Comparison of ENCODE assay signal across 8 cellular contexts in the genomic region with DNA sequence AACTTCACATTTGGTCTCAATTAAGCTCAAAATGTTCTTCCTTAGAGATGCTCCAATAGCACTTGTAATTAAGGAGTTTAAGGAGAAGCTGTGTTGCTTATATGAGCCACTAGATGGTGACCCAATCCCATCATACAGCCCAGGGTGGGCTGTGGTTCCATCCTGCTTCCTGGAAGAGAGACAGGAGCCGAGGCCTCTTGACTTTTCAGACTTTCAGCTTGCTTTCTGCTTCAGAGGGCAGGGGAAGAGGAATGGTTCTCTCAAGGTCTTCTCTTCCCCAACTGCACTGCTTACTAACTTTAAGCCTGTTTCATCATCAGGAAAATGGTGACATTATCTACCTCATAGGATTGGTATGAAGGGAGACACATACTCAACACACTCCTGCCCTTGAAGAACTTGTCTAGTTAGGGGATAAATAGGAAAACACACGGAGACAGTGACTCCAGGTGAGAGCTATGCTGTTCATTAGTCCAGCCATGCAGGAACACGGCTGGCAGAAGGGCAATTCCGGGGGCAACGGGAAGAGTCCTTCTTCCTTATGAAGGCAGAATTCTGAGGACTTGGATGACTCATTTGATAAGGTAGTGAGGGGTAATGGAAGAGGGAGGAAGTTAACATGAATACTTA. TPM values are rescaled to one million over a fixed set of nuclear protein-coding genes. Genes with fewer than 3 reads are reported as not detected.
DNase-seq lines count a peak whose midpoint lies in the region; ATAC-seq and TF ChIP-seq lines count a peak whose summit lies in the region.

No MANE protein-coding gene starts in this region.

- H3K27me3 ChIP-seq in adrenal gland: no peaks in the 10 kb centered on the region
- H3K27me3 ChIP-seq in heart right ventricle: no peaks in the 10 kb centered on the region

- peak; percentile 77 to 93 (median 86) for ATAC-seq in heart right ventricle
- ATAC-seq in HG02588 (IDR thresholded peaks at IDR 0.05; ENCODE audit: unreplicated experiment): no peak

- WGBS in adrenal gland, 4 donors: 26 to 48% (median 35%) methylated on average over 5 of the region's 5 CpGs
- WGBS in heart right ventricle, 2 donors: 40 to 45% methylated on average over 5 of the region's 5 CpGs

- H3K4me3 ChIP-seq in adrenal gland (peak overlapping the region in 1 of 4 donors; percentile 2), heart right ventricle (no peak overlapping the region)

- DNase-seq in ACHN (peak; percentile 43), GM13976 (ENCODE audit: low spot score) (peak; percentile 59), NCI-H2081 (lab: John Stamatoyannopoulos, UW) (peak; percentile 15 to 38), adrenal gland (peak in 4 of 7 donors; percentile 38 to 69 (median 56)), heart right ventricle (peak in 1 of 2 donors; percentile 42), renal cortical epithelial cell (ENCODE audit: low read depth) (peak; percentile 68)
- no peak for DNase-seq in stimulated activated naive CD4-positive, alpha-beta T cell treated with Interleukin-2 at 50 U/mL for 16 hours (lab: John Stamatoyannopoulos, UW)

- TF ChIP-seq CTCF in GM13976 (IDR thresholded peaks at IDR 0.05; ENCODE audit: borderline replicate concordance, control extremely low read depth, extremely low read depth, insufficient read depth, missing control alignments) (no peak), adrenal gland (IDR thresholded peaks at IDR 0.05) (peak; percentile 27 to 79 (median 66)), heart right ventricle (IDR thresholded peaks at IDR 0.05) (peak; percentile 46 to 82 (median 70))

- H3K9me3 ChIP-seq in adrenal gland (replicated peaks in 1 of 3) (no peaks in the 10 kb centered on the region), heart right ventricle (no peaks in the 10 kb centered on the region)

- in situ Hi-C loops in ACHN (cut with HindIII; ENCODE audit: low pct_ligation_motif_present, low pct_unique_long_range_greater_than_20kb, low sequenced_read_pairs) (no loop called here), GM13976 (cut with MboI; ENCODE audit: low sequenced_read_pairs, unreplicated experiment) (no loop called here)

- TF ChIP-seq POLR2A in adrenal gland (IDR thresholded peaks at IDR 0.05): no peak

- H3K4me1 ChIP-seq in adrenal gland (replicated peaks in 1 of 2): peaks cover 6 to 8% of the 10 kb centered on the region in 2 donors
- peaks cover 0 to 10% (median 5%) of the 10 kb centered on the region in 9 donors for H3K4me1 ChIP-seq in heart right ventricle

- H3K27ac ChIP-seq in adrenal gland: peak overlapping the region in 4 of 5 donors; percentile 30 to 66 (median 58)
- peak overlapping the region in 1 of 10 donors; percentile 49 for H3K27ac ChIP-seq in heart right ventricle

- intact Hi-C loops in adrenal gland (cut with DNase I) (loop anchor here in 1 of 2 donors (5.0 kb wide), 1 partner anchor 256 kb away; no protein-coding TSS in a partner anchor), heart right ventricle (cut with DNase I) (loop anchor here (1.0 to 10.0 kb wide), 15 partner anchors 34 to 343 kb away; no protein-coding TSS in a partner anchor)

- H3K36me3 ChIP-seq in adrenal gland (replicated peaks in 1 of 2) (peaks cover 0 to 11% of the 10 kb centered on the region in 2 donors), heart right ventricle (peaks cover 0 to 22% (median 1%) of the 10 kb centered on the region in 9 donors)

RNA-seq across cellular contexts. Expression of a gene that starts 20.1 kb away (rescaled TPM):
- total RNA-seq in adrenal gland: 10 to 100 TPM; 19.7 to 42.3 (median 25.8) TPM
- polyA plus RNA-seq in adrenal gland: 10 to 100 TPM; 19.3 to 38.7 (median 20.4) TPM
- total RNA-seq in heart right ventricle: 1 to 10 TPM; 4.5 to 7.8 (median 6.7) TPM
- polyA plus RNA-seq in heart right ventricle: 10 to 100 TPM in 1 of 2 donors, 1 to 10 TPM in 1; 7.6 to 17.1 TPM
- total RNA-seq in renal cortical epithelial cell: 16.1 and 27.0 TPM in 2 replicates

RNA-seq across cellular contexts. Expression of a gene that starts 28.3 kb away (rescaled TPM):
- total RNA-seq in adrenal gland (100 to 1,000 TPM in 7 of 8 donors, 10 to 100 TPM in 1; 85.3 to 389 (median 177) TPM), heart right ventricle (10 to 100 TPM in 1 of 10 donors, 1 to 10 TPM in 7, under 1 TPM in 2; 0.74 to 10.5 (median 1.7) TPM), renal cortical epithelial cell (0.45 and 2.6 TPM in 2 replicates)
- polyA plus RNA-seq in adrenal gland (100 to 1,000 TPM in 1 of 3 donors, 10 to 100 TPM in 2; 73.4 to 274 (median 75.9) TPM), heart right ventricle (under 1 TPM; 0.74 to 0.88 TPM)

Comparison
In these comparisons a context has a peak if more than half of its experiments do, and no peak if none do; other contexts are left out.
1. RNA of a gene that starts 28.3 kb away (total RNA-seq): 85.3 to 389 TPM in adrenal gland; 0.74 to 10.5 TPM in heart right ventricle and 0.45 to 2.6 TPM in renal cortical epithelial cell; every median in the first group is over 4 times any median in the second.